2 cellular contexts compared by ENCODE assay signal in the genomic region with DNA sequence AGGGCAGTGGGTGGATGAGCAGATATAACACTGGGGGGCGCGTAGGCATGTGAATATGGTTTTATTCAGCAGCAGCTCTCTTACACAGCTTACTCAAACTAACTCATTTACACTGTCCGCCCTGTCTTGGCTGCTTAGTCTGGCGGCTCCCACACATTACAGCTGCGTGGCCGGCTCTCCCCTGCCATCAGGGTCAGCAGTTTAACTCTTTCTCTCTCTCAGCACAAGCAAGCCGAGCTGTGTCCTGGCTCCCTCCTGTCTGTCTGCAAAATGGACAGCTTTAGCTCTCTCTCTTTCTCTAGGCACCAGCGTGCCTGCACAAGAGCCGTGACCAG.
TF ChIP-seq lines count a peak whose summit lies in the region.

No MANE protein-coding gene starts in this region.

TF ChIP-seq in GM23338, 12 proteins besides CTCF, POLR2A, EP300 and RAD21 (continues in another document):
- TF ChIP-seq, protein P1, sequence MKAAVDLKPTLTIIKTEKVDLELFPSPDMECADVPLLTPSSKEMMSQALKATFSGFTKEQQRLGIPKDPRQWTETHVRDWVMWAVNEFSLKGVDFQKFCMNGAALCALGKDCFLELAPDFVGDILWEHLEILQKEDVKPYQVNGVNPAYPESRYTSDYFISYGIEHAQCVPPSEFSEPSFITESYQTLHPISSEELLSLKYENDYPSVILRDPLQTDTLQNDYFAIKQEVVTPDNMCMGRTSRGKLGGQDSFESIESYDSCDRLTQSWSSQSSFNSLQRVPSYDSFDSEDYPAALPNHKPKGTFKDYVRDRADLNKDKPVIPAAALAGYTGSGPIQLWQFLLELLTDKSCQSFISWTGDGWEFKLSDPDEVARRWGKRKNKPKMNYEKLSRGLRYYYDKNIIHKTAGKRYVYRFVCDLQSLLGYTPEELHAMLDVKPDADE (IDR thresholded peaks at IDR 0.05) = no peak
- TF ChIP-seq, protein P2, sequence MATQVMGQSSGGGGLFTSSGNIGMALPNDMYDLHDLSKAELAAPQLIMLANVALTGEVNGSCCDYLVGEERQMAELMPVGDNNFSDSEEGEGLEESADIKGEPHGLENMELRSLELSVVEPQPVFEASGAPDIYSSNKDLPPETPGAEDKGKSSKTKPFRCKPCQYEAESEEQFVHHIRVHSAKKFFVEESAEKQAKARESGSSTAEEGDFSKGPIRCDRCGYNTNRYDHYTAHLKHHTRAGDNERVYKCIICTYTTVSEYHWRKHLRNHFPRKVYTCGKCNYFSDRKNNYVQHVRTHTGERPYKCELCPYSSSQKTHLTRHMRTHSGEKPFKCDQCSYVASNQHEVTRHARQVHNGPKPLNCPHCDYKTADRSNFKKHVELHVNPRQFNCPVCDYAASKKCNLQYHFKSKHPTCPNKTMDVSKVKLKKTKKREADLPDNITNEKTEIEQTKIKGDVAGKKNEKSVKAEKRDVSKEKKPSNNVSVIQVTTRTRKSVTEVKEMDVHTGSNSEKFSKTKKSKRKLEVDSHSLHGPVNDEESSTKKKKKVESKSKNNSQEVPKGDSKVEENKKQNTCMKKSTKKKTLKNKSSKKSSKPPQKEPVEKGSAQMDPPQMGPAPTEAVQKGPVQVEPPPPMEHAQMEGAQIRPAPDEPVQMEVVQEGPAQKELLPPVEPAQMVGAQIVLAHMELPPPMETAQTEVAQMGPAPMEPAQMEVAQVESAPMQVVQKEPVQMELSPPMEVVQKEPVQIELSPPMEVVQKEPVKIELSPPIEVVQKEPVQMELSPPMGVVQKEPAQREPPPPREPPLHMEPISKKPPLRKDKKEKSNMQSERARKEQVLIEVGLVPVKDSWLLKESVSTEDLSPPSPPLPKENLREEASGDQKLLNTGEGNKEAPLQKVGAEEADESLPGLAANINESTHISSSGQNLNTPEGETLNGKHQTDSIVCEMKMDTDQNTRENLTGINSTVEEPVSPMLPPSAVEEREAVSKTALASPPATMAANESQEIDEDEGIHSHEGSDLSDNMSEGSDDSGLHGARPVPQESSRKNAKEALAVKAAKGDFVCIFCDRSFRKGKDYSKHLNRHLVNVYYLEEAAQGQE (IDR thresholded peaks at IDR 0.05; ENCODE audit: unreplicated experiment) = no peak
- TF ChIP-seq ZNF331 (CRISPR knock-in tag; IDR thresholded peaks at IDR 0.05; ENCODE audit: low read depth) (no peak), STAT1 (IDR thresholded peaks at IDR 0.05; ENCODE audit: unreplicated experiment) (no peak), JUNB (IDR thresholded peaks at IDR 0.05; ENCODE audit: unreplicated experiment) (no peak), EZH2phosphoT487 (IDR thresholded peaks at IDR 0.05; ENCODE audit: unreplicated experiment) (no peak), CREB1 (CRISPR knock-in tag; IDR thresholded peaks at IDR 0.05; ENCODE audit: low read depth) (no peak), ZNF114 (CRISPR knock-in tag; IDR thresholded peaks at IDR 0.05) (no peak), NANOG (IDR thresholded peaks at IDR 0.05; ENCODE audit: borderline replicate concordance) (no peak), POLR2AphosphoS5 (IDR thresholded peaks at IDR 0.05; ENCODE audit: low read depth) (no peak)
- TF ChIP-seq, protein P3, sequence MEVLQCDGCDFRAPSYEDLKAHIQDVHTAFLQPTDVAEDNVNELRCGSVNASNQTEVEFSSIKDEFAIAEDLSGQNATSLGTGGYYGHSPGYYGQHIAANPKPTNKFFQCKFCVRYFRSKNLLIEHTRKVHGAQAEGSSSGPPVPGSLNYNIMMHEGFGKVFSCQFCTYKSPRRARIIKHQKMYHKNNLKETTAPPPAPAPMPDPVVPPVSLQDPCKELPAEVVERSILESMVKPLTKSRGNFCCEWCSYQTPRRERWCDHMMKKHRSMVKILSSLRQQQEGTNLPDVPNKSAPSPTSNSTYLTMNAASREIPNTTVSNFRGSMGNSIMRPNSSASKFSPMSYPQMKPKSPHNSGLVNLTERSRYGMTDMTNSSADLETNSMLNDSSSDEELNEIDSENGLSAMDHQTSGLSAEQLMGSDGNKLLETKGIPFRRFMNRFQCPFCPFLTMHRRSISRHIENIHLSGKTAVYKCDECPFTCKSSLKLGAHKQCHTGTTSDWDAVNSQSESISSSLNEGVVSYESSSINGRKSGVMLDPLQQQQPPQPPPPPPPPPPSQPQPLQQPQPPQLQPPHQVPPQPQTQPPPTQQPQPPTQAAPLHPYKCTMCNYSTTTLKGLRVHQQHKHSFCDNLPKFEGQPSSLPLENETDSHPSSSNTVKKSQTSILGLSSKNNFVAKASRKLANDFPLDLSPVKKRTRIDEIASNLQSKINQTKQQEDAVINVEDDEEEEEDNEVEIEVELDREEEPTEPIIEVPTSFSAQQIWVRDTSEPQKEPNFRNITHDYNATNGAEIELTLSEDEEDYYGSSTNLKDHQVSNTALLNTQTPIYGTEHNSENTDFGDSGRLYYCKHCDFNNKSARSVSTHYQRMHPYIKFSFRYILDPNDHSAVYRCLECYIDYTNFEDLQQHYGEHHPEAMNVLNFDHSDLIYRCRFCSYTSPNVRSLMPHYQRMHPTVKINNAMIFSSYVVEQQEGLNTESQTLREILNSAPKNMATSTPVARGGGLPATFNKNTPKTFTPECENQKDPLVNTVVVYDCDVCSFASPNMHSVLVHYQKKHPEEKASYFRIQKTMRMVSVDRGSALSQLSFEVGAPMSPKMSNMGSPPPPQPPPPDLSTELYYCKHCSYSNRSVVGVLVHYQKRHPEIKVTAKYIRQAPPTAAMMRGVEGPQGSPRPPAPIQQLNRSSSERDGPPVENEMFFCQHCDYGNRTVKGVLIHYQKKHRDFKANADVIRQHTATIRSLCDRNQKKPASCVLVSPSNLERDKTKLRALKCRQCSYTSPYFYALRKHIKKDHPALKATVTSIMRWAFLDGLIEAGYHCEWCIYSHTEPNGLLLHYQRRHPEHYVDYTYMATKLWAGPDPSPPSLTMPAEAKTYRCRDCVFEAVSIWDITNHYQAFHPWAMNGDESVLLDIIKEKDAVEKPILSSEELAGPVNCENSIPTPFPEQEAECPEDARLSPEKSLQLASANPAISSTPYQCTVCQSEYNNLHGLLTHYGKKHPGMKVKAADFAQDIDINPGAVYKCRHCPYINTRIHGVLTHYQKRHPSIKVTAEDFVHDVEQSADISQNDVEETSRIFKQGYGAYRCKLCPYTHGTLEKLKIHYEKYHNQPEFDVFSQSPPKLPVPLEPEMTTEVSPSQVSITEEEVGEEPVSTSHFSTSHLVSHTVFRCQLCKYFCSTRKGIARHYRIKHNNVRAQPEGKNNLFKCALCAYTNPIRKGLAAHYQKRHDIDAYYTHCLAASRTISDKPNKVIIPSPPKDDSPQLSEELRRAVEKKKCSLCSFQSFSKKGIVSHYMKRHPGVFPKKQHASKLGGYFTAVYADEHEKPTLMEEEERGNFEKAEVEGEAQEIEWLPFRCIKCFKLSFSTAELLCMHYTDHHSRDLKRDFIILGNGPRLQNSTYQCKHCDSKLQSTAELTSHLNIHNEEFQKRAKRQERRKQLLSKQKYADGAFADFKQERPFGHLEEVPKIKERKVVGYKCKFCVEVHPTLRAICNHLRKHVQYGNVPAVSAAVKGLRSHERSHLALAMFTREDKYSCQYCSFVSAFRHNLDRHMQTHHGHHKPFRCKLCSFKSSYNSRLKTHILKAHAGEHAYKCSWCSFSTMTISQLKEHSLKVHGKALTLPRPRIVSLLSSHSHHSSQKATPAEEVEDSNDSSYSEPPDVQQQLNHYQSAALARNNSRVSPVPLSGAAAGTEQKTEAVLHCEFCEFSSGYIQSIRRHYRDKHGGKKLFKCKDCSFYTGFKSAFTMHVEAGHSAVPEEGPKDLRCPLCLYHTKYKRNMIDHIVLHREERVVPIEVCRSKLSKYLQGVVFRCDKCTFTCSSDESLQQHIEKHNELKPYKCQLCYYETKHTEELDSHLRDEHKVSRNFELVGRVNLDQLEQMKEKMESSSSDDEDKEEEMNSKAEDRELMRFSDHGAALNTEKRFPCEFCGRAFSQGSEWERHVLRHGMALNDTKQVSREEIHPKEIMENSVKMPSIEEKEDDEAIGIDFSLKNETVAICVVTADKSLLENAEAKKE (CRISPR knock-in tag; IDR thresholded peaks at IDR 0.05) = no peak

TF ChIP-seq in K562, 482 proteins besides CTCF, POLR2A, EP300 and RAD21 (continued from another document):
- TF ChIP-seq, protein P4, sequence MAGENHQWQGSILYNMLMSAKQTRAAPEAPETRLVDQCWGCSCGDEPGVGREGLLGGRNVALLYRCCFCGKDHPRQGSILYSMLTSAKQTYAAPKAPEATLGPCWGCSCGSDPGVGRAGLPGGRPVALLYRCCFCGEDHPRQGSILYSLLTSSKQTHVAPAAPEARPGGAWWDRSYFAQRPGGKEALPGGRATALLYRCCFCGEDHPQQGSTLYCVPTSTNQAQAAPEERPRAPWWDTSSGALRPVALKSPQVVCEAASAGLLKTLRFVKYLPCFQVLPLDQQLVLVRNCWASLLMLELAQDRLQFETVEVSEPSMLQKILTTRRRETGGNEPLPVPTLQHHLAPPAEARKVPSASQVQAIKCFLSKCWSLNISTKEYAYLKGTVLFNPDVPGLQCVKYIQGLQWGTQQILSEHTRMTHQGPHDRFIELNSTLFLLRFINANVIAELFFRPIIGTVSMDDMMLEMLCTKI (IDR thresholded peaks at IDR 0.05; ENCODE audit: partially characterized antibody) = no peak
- TF ChIP-seq, protein P5, sequence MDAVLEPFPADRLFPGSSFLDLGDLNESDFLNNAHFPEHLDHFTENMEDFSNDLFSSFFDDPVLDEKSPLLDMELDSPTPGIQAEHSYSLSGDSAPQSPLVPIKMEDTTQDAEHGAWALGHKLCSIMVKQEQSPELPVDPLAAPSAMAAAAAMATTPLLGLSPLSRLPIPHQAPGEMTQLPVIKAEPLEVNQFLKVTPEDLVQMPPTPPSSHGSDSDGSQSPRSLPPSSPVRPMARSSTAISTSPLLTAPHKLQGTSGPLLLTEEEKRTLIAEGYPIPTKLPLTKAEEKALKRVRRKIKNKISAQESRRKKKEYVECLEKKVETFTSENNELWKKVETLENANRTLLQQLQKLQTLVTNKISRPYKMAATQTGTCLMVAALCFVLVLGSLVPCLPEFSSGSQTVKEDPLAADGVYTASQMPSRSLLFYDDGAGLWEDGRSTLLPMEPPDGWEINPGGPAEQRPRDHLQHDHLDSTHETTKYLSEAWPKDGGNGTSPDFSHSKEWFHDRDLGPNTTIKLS (IDR thresholded peaks at IDR 0.05; ENCODE audit: borderline replicate concordance, low read depth) = no peak
- TF ChIP-seq ZKSCAN3 (CRISPR knock-in tag; IDR thresholded peaks at IDR 0.05) = no peak
- TF ChIP-seq PHF20 (IDR thresholded peaks at IDR 0.05; ENCODE audit: partially characterized antibody) = no peak
- TF ChIP-seq ZNF780A (CRISPR knock-in tag; IDR thresholded peaks at IDR 0.05) = no peak
- TF ChIP-seq JUNB (CRISPR knock-in tag; conservative IDR thresholded peaks at IDR 0.05) = no peak
- TF ChIP-seq PRPF4 (IDR thresholded peaks at IDR 0.05; ENCODE audit: insufficient read depth, low read depth, low read length, poor library complexity, severe bottlenecking) = no peak
- TF ChIP-seq, protein P6, sequence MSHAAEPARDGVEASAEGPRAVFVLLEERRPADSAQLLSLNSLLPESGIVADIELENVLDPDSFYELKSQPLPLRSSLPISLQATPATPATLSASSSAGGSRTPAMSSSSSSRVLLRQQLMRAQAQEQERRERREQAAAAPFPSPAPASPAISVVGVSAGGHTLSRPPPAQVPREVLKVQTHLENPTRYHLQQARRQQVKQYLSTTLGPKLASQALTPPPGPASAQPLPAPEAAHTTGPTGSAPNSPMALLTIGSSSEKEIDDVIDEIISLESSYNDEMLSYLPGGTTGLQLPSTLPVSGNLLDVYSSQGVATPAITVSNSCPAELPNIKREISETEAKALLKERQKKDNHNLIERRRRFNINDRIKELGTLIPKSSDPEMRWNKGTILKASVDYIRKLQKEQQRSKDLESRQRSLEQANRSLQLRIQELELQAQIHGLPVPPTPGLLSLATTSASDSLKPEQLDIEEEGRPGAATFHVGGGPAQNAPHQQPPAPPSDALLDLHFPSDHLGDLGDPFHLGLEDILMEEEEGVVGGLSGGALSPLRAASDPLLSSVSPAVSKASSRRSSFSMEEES (CRISPR knock-in tag; IDR thresholded peaks at IDR 0.05) = no peak
TF ChIP-seq in K562: peak in this region for 0.
